Comparison of ENCODE assay signal across 1 cellular context in the genomic region with DNA sequence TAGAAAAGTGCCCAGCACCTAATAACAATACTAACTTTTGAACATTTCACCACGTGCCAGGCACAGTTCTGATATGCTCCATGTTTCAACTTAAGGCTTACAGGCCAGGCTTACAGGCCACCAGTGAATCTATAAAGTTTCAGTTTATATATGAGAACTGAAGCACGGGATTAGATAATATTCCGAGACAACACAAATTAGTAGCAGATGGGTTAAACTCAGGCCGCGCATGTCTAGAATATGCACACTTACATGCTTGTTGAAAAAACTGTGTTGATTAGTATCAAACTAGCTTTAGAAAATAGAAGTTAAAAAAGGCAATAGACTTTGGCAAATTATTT.
TF ChIP-seq lines count a peak whose summit lies in the region.

No MANE protein-coding gene starts in this region.

TF ChIP-seq in SK-N-SH treated with all-trans-retinoic acid at 6 μM for 48 hours, 23 proteins besides CTCF, POLR2A, EP300 and RAD21 (continued from another document):
- TF ChIP-seq, protein P1, sequence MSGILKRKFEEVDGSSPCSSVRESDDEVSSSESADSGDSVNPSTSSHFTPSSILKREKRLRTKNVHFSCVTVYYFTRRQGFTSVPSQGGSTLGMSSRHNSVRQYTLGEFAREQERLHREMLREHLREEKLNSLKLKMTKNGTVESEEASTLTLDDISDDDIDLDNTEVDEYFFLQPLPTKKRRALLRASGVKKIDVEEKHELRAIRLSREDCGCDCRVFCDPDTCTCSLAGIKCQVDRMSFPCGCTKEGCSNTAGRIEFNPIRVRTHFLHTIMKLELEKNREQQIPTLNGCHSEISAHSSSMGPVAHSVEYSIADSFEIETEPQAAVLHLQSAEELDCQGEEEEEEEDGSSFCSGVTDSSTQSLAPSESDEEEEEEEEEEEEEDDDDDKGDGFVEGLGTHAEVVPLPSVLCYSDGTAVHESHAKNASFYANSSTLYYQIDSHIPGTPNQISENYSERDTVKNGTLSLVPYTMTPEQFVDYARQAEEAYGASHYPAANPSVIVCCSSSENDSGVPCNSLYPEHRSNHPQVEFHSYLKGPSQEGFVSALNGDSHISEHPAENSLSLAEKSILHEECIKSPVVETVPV (CRISPR knock-in tag; IDR thresholded peaks at IDR 0.05) = no peak
- no peak for TF ChIP-seq TOX (CRISPR knock-in tag; IDR thresholded peaks at IDR 0.05; ENCODE audit: borderline replicate concordance)
- TF ChIP-seq, protein P2, sequence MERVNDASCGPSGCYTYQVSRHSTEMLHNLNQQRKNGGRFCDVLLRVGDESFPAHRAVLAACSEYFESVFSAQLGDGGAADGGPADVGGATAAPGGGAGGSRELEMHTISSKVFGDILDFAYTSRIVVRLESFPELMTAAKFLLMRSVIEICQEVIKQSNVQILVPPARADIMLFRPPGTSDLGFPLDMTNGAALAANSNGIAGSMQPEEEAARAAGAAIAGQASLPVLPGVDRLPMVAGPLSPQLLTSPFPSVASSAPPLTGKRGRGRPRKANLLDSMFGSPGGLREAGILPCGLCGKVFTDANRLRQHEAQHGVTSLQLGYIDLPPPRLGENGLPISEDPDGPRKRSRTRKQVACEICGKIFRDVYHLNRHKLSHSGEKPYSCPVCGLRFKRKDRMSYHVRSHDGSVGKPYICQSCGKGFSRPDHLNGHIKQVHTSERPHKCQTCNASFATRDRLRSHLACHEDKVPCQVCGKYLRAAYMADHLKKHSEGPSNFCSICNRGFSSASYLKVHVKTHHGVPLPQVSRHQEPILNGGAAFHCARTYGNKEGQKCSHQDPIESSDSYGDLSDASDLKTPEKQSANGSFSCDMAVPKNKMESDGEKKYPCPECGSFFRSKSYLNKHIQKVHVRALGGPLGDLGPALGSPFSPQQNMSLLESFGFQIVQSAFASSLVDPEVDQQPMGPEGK (CRISPR knock-in tag; IDR thresholded peaks at IDR 0.05; ENCODE audit: borderline replicate concordance) = no peak
- no peak for TF ChIP-seq PPARA (CRISPR knock-in tag; IDR thresholded peaks at IDR 0.05; ENCODE audit: borderline replicate concordance)
- TF ChIP-seq ZFP30 (CRISPR knock-in tag; IDR thresholded peaks at IDR 0.05) = no peak
- TF ChIP-seq RARB (CRISPR knock-in tag; IDR thresholded peaks at IDR 0.05) = no peak
- no peak for TF ChIP-seq ISL1 (CRISPR knock-in tag; IDR thresholded peaks at IDR 0.05)
- no peak for TF ChIP-seq TCF4 (CRISPR knock-in tag; IDR thresholded peaks at IDR 0.05; ENCODE audit: borderline replicate concordance)
- TF ChIP-seq ZNF70 (CRISPR knock-in tag; IDR thresholded peaks at IDR 0.05) = no peak
